20 cellular contexts compared by ENCODE assay signal in genomic region chrX:134752558-134752957, GRCh38. TPM values are rescaled to one million over a fixed set of nuclear protein-coding genes. Genes with fewer than 3 reads are reported as not detected.
DNase-seq lines count a peak whose midpoint lies in the region; ATAC-seq and TF ChIP-seq lines count a peak whose summit lies in the region.
"Had no signal": no experiment of that assay in that cellular context is flagged by ENCODE, and none has a peak within 500 bp of the region (broad histone marks: within the 10 kb centered on the region; RNA-seq: fewer than 3 reads in every experiment).

No MANE protein-coding gene starts in this region.

- H3K36me3 ChIP-seq in OCI-LY3 (replicated peaks; ENCODE audit: low read depth, low read length) = no peaks in the 10 kb centered on the region
- no peaks in the 10 kb centered on the region for H3K36me3 ChIP-seq in adipocyte (ENCODE audit: control insufficient read depth, insufficient read depth, low read length, severe bottlenecking)
- no peaks in the 10 kb centered on the region for H3K36me3 ChIP-seq in mesenchymal stem cell (ENCODE audit: control insufficient read depth in 1 of 2, insufficient read depth in 2 of 2, low read depth in 1 of 2, low read length in 2 of 2)
- no peaks in the 10 kb centered on the region for H3K36me3 ChIP-seq in upper lobe of left lung
- H3K36me3 ChIP-seq: HAP-1 had no signal

- no peaks in the 10 kb centered on the region for H4K20me1 ChIP-seq in OCI-LY3 (ENCODE audit: insufficient read depth, low read length)

- no peak overlapping the region for H3K14ac ChIP-seq in mesenchymal stem cell (ENCODE audit: low read length in 2 of 2)

- H3K18ac ChIP-seq in mesenchymal stem cell (ENCODE audit: low read depth in 1 of 2, low read length in 2 of 2) = no peak overlapping the region

- TF ChIP-seq POLR2A in upper lobe of left lung (IDR thresholded peaks at IDR 0.05) = no peak

- H3K23ac ChIP-seq in mesenchymal stem cell (ENCODE audit: low read length in 2 of 2) = no peak overlapping the region

- H3K27ac ChIP-seq in OCI-LY3 (ENCODE audit: low read length) (peak overlapping the region; percentile 67), mesenchymal stem cell (ENCODE audit: low read length, poor library complexity, severe bottlenecking) (no peak overlapping the region), upper lobe of left lung (no peak overlapping the region)

- no peak overlapping the region for H4K91ac ChIP-seq in mesenchymal stem cell (ENCODE audit: low read length)

- DNase-seq in adipocyte (ENCODE audit: low read depth) (peak; percentile 19), mesenchymal stem cell (peak; percentile 49), NCI-H526 (lab: John Stamatoyannopoulos, UW) (no peak), NCI-H2227 treated with DMSO at 0.1 percent for 48 hours (lab: John Stamatoyannopoulos, UW) (no peak), upper lobe of left lung (no peak)
- DNase-seq: AML-193; C1 segment of cervical spinal cord; Calu3; CD8-positive, alpha-beta T cell; DMS153; MV-4-11; NCI-H1417; NCI-H187; NCI-H446 treated with DMSO at 0.1 percent for 48 hours; NCI-H748 treated with DMSO at 0.1 percent for 48 hours; SIG-M5 had no signal

- H3K27me3 ChIP-seq in OCI-LY3 (ENCODE audit: low read depth, low read length) (no peaks in the 10 kb centered on the region), adipocyte (replicated peaks; ENCODE audit: control insufficient read depth, insufficient read depth, low read length) (peaks cover 27% of the 10 kb centered on the region), mesenchymal stem cell (ENCODE audit: control insufficient read depth in 1 of 2, insufficient read depth in 1 of 2, low read length in 2 of 2) (peaks cover 0 to 20% of the 10 kb centered on the region in 2 experiments), upper lobe of left lung (no peaks in the 10 kb centered on the region)

- H3K4me2 ChIP-seq in OCI-LY3 (ENCODE audit: low read length) (peak overlapping the region; percentile 69), mesenchymal stem cell (ENCODE audit: low read length, poor library complexity, severe bottlenecking) (no peak overlapping the region)
- H3K4me2 ChIP-seq: GM23338 had no signal

- H3K9ac ChIP-seq in OCI-LY3 (ENCODE audit: low read length) (peak overlapping the region; percentile 43; the same call in 1 of the 2 replicates), adipocyte (ENCODE audit: low read length) (no peak overlapping the region), mesenchymal stem cell (ENCODE audit: low read length) (no peak overlapping the region)

- no peak overlapping the region for H2BK120ac ChIP-seq in mesenchymal stem cell (ENCODE audit: low read depth, low read length)

- H3K4me1 ChIP-seq in OCI-LY3 (ENCODE audit: low read length) (peaks cover 25% of the 10 kb centered on the region), adipocyte (ENCODE audit: control insufficient read depth, insufficient read depth, low read length) (no peaks in the 10 kb centered on the region), mesenchymal stem cell (ENCODE audit: control insufficient read depth, insufficient read depth, low read depth, low read length) (no peaks in the 10 kb centered on the region), upper lobe of left lung (no peaks in the 10 kb centered on the region)

- no peak for TF ChIP-seq EP300 in upper lobe of left lung (IDR thresholded peaks at IDR 0.05)

- H2BK15ac ChIP-seq in mesenchymal stem cell (ENCODE audit: low read depth, poor library complexity, severe bottlenecking) = no peak overlapping the region

- no peaks in the 10 kb centered on the region for H3K79me1 ChIP-seq in mesenchymal stem cell (replicated peaks; ENCODE audit: low read length, poor library complexity, severe bottlenecking)

- no peak overlapping the region for H2BK5ac ChIP-seq in mesenchymal stem cell (ENCODE audit: low read depth, low read length, poor library complexity, severe bottlenecking)

- H2AFZ ChIP-seq in OCI-LY3 (ENCODE audit: low read depth, low read length) = peak overlapping the region; percentile 86
- no peak overlapping the region for H2AFZ ChIP-seq in mesenchymal stem cell (ENCODE audit: low read depth, low read length)
- H2AFZ ChIP-seq: GM23338 had no signal

- no peak overlapping the region for H2AK5ac ChIP-seq in mesenchymal stem cell (ENCODE audit: low read length, severe bottlenecking)

- H3K79me2 ChIP-seq in OCI-LY3 (ENCODE audit: low read length) = no peaks in the 10 kb centered on the region

- H3K9me3 ChIP-seq in OCI-LY3 (ENCODE audit: insufficient read depth, low read length) = no peaks in the 10 kb centered on the region
- no peaks in the 10 kb centered on the region for H3K9me3 ChIP-seq in adipocyte (ENCODE audit: control insufficient read depth, low read length)
- no peaks in the 10 kb centered on the region for H3K9me3 ChIP-seq in mesenchymal stem cell (ENCODE audit: control insufficient read depth, low read length)
- no peaks in the 10 kb centered on the region for H3K9me3 ChIP-seq in upper lobe of left lung
- H3K9me3 ChIP-seq: HAP-1 had no signal

- no peak overlapping the region for H2BK12ac ChIP-seq in mesenchymal stem cell (ENCODE audit: low read length in 2 of 2)

- H4K8ac ChIP-seq in mesenchymal stem cell (ENCODE audit: low read length) = no peak overlapping the region

- no peak overlapping the region for H3K4me3 ChIP-seq in OCI-LY3 (ENCODE audit: low read length)
- no peak overlapping the region for H3K4me3 ChIP-seq in adipocyte (ENCODE audit: low read length)
- no peak overlapping the region for H3K4me3 ChIP-seq in mesenchymal stem cell (ENCODE audit: insufficient read depth in 1 of 2, low read depth in 1 of 2, low read length in 2 of 2)
- H3K4me3 ChIP-seq in upper lobe of left lung = no peak overlapping the region
- H3K4me3 ChIP-seq: GM23338, HAP-1 had no signal

- TF ChIP-seq CTCF in OCI-LY3 (IDR thresholded peaks at IDR 0.05; ENCODE audit: low read depth, low read length) (no peak), upper lobe of left lung (IDR thresholded peaks at IDR 0.05) (no peak)

- ATAC-seq in upper lobe of left lung (ENCODE audit: low FRiP score in 2 of 2) (no peak), HG03025 (IDR thresholded peaks at IDR 0.05; ENCODE audit: low FRiP score, unreplicated experiment) (no peak)
- ATAC-seq: CD8-positive, alpha-beta T cell; GM23338 had no signal

- WGBS in mesenchymal stem cell = no CpG with 5 or more reads among the region's 1 CpG
- WGBS in upper lobe of left lung, 2 donors = 73 to 79% methylated on average over 1 of the region's 1 CpG

- H3K4ac ChIP-seq in mesenchymal stem cell (ENCODE audit: low read depth in 1 of 2, low read length in 2 of 2) = no peak overlapping the region

RNA-seq across cellular contexts. Expression of gene PABIR2, which starts 44.4 kb away (rescaled TPM):
- 10.0 TPM for polyA plus RNA-seq in mesenchymal stem cell (2013, experiment 1 of 2)
- polyA plus RNA-seq in mesenchymal stem cell (2013, experiment 2 of 2) = 9.5 TPM
- total RNA-seq in upper lobe of left lung = 10 to 100 TPM; 11.4 to 25.1 (median 15.6) TPM

Comparison
In these comparisons a context has a peak if more than half of its experiments do, and no peak if none do; other contexts are left out.
1. DNase-seq: peak in adipocyte (single experiment) and mesenchymal stem cell (single experiment); none in NCI-H526 (0 of 2), NCI-H2227 treated with DMSO at 0.1 percent for 48 hours (single experiment) and upper lobe of left lung (0 of 2).